In the genomic region with DNA sequence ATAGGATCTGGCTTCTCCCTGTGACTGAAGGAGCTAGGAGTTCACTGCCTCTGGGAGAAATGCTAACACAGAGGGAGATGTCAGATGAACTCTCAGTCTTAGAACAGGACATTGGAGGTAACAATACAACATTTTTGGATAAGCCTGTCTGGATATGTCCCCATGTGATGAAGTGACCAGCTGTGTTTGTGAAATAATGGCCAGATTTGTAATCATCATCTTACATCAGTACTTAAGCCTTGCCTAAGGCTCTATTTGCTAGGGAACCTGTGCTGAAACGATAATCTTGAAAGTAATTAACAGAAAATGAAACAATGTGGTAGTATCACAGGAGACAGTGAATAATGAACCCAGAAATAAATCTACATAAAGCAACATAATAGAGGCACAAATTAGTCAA, we compare ENCODE assay signal across 30 cellular contexts. TPM values are rescaled to one million over a fixed set of nuclear protein-coding genes. Genes with fewer than 3 reads are reported as not detected.
A peak's percentile ranks its signal among the peaks of the same experiment; 100 is the strongest.
DNase-seq lines count a peak whose midpoint lies in the region; ATAC-seq, FAIRE-seq and TF ChIP-seq lines count a peak whose summit lies in the region.
"Had no signal": no experiment of that assay in that cellular context is flagged by ENCODE, and none has a peak within 500 bp of the region (broad histone marks: within the 10 kb centered on the region; RNA-seq: fewer than 3 reads in every experiment).

No MANE protein-coding gene starts in this region.

- no peaks in the 10 kb centered on the region for H3K9me3 Mint-ChIP-seq in Caco-2 (ENCODE audit: unreplicated experiment)
- H3K9me3 Mint-ChIP-seq: activated CD4-positive, alpha-beta T cell treated with anti-CD3 and anti-CD28 coated beads, Interleukin-2, amount 10 ng/mL, durations not matched to agents 7 days and 5 days; activated T-cell treated with anti-CD3 and anti-CD28 coated beads, Interleukin-2, amount 50 U/mL, for 72 hours; stimulated activated naive B cell treated with anti-CD40 and anti-IgM and Interleukin-4, amounts not matched to agents 10 μg/mL and 1 μg/mL and 100 μg/mL, for 72 hours had no signal

- no peaks in the 10 kb centered on the region for H4K20me1 ChIP-seq in GM12878 (ENCODE audit: control insufficient read depth, insufficient read depth)
- H4K20me1 ChIP-seq: BLaER1 treated with 17β-estradiol and CSF1 and Interleukin-3, amounts not matched to agents 10 nM and 100 nM had no signal

- TF ChIP-seq RAD21 in GM12878 (IDR thresholded peaks at IDR 0.05; ENCODE audit: insufficient read depth, low read depth, low read length) = no peak

- 0% methylated on average over 1 of the region's 1 CpG for WGBS in GM12878 (ENCODE audit: insufficient coverage, insufficient replicate concordance, low lambda C conversion rate, missing lambda C conversion rate)

- H3K4me1 Mint-ChIP-seq in Caco-2 (ENCODE audit: low read depth, unreplicated experiment) = no peaks in the 10 kb centered on the region
- H3K4me1 Mint-ChIP-seq: activated CD4-positive, alpha-beta T cell treated with anti-CD3 and anti-CD28 coated beads, Interleukin-2, amount 10 ng/mL, durations not matched to agents 7 days and 5 days; stimulated activated naive B cell treated with anti-CD40 and anti-IgM and Interleukin-4, amounts not matched to agents 10 μg/mL and 1 μg/mL and 100 μg/mL, for 72 hours had no signal

- POLR2A ChIA-PET in GM12878 (lab: Charles Lee) (no interaction called here), Caco-2 (lab: Charles Lee) (no interaction called here)

- RAD21 ChIA-PET in GM12878 (lab: Charles Lee; ENCODE audit: unreplicated experiment) = no interaction called here

- H3K36me3 Mint-ChIP-seq in Caco-2 (ENCODE audit: insufficient read depth, unreplicated experiment) = no peaks in the 10 kb centered on the region
- H3K36me3 Mint-ChIP-seq: stimulated activated naive B cell treated with anti-CD40 and anti-IgM and Interleukin-4, amounts not matched to agents 10 μg/mL and 1 μg/mL and 100 μg/mL, for 72 hours had no signal

- no peak for TF ChIP-seq EP300 in GM12878 (IDR thresholded peaks at IDR 0.05; ENCODE audit: borderline replicate concordance in 1 of 2, control insufficient read depth in 1 of 2, low read depth in 2 of 2, low read length in 2 of 2)

- ATAC-seq in HG03354 (IDR thresholded peaks at IDR 0.05; ENCODE audit: poor library complexity, severe bottlenecking, unreplicated experiment) (peak; percentile 54), GM12878 (peak; percentile 58), HG03095 (IDR thresholded peaks at IDR 0.05; ENCODE audit: unreplicated experiment) (no peak)
- ATAC-seq: activated T-cell treated with anti-CD3 and anti-CD28 coated beads, Interleukin-2, amount 50 U/mL, for 72 hours; lower lobe of right lung; right cardiac atrium; stimulated activated naive B cell treated with anti-CD40 and anti-IgM and Interleukin-4, amounts not matched to agents 10 μg/mL and 1 μg/mL and 100 μg/mL, for 72 hours had no signal

- no peak overlapping the region for H2AFZ ChIP-seq in GM12878 (ENCODE audit: control insufficient read depth, low read depth, low read length)
- H2AFZ ChIP-seq: parathyroid adenoma had no signal

- no peak overlapping the region for H3K27ac Mint-ChIP-seq in Caco-2 (ENCODE audit: unreplicated experiment)
- H3K27ac Mint-ChIP-seq: activated CD4-positive, alpha-beta T cell treated with anti-CD3 and anti-CD28 coated beads, Interleukin-2, amount 10 ng/mL, durations not matched to agents 7 days and 5 days; activated T-cell treated with anti-CD3 and anti-CD28 coated beads, Interleukin-2, amount 50 U/mL, for 72 hours; stimulated activated naive B cell treated with anti-CD40 and anti-IgM and Interleukin-4, amounts not matched to agents 10 μg/mL and 1 μg/mL and 100 μg/mL, for 72 hours had no signal

- no peak overlapping the region for H3K27ac ChIP-seq in GM12878 (ENCODE audit: control insufficient read depth, insufficient read depth)
- H3K27ac ChIP-seq: BLaER1 treated with 17β-estradiol and CSF1 and Interleukin-3, amounts not matched to agents 10 nM and 100 nM; breast epithelium; colonic mucosa; esophagus squamous epithelium; lower lobe of right lung; parathyroid adenoma; SK-N-MC; uterus had no signal

- no peak overlapping the region for H3K4me3 Mint-ChIP-seq in Caco-2 (ENCODE audit: unreplicated experiment)
- H3K4me3 Mint-ChIP-seq: activated CD4-positive, alpha-beta T cell treated with anti-CD3 and anti-CD28 coated beads, Interleukin-2, amount 10 ng/mL, durations not matched to agents 7 days and 5 days; activated T-cell treated with anti-CD3 and anti-CD28 coated beads, Interleukin-2, amount 50 U/mL, for 72 hours; stimulated activated naive B cell treated with anti-CD40 and anti-IgM and Interleukin-4, amounts not matched to agents 10 μg/mL and 1 μg/mL and 100 μg/mL, for 72 hours had no signal

- TF ChIP-seq POLR2A in GM12878 (IDR thresholded peaks at IDR 0.05; ENCODE audit: low read depth, low read length) = no peak

- H3K4me2 ChIP-seq in GM12878 (ENCODE audit: control insufficient read depth, insufficient read depth) = no peak overlapping the region
- H3K4me2 ChIP-seq: BLaER1 treated with 17β-estradiol and CSF1 and Interleukin-3, amounts not matched to agents 10 nM and 100 nM had no signal

- CTCF ChIA-PET in GM12878 (lab: Yijun Ruan, JAX) (no interaction called here), Caco-2 (lab: Charles Lee) (no interaction called here)

- H3K9ac ChIP-seq in GM12878 (ENCODE audit: control insufficient read depth, insufficient read depth, low read length) = no peak overlapping the region
- H3K9ac ChIP-seq: BLaER1 treated with 17β-estradiol and CSF1 and Interleukin-3, amounts not matched to agents 10 nM and 100 nM; parathyroid adenoma had no signal

- in situ Hi-C loops in GM12878 (cut with MboI) = no loop called here

- SMC1A ChIA-PET in GM12878 (lab: Charles Lee; ENCODE audit: uncharacterized antibody, unreplicated experiment) = no interaction called here

- no peaks in the 10 kb centered on the region for H3K79me2 ChIP-seq in GM12878 (ENCODE audit: control insufficient read depth, insufficient read depth, low read length)
- H3K79me2 ChIP-seq: parathyroid adenoma had no signal

- no peaks in the 10 kb centered on the region for H3K27me3 ChIP-seq in GM12878 (replicated peaks in 1 of 2; ENCODE audit: control insufficient read depth in 2 of 2, insufficient read depth in 2 of 2, low read length in 1 of 2)
- no peaks in the 10 kb centered on the region for H3K27me3 ChIP-seq in Caco-2 (replicated peaks; ENCODE audit: control insufficient read depth, insufficient read depth, low read length)
- H3K27me3 ChIP-seq: BLaER1 treated with 17β-estradiol and CSF1 and Interleukin-3, amounts not matched to agents 10 nM and 100 nM; breast epithelium; colonic mucosa; esophagus squamous epithelium; uterus had no signal

- H3K36me3 ChIP-seq in GM12878 (ENCODE audit: control insufficient read depth in 2 of 2, insufficient read depth in 2 of 2, low read length in 1 of 2) (no peaks in the 10 kb centered on the region), Caco-2 (ENCODE audit: control insufficient read depth, insufficient read depth, low read length) (no peaks in the 10 kb centered on the region)
- H3K36me3 ChIP-seq: BLaER1 treated with 17β-estradiol and CSF1 and Interleukin-3, amounts not matched to agents 10 nM and 100 nM; breast epithelium; colonic mucosa; esophagus squamous epithelium; lower lobe of right lung; uterus had no signal

- TF ChIP-seq CTCF in GM12878 (IDR thresholded peaks at IDR 0.05 in 2 of 3, conservative IDR thresholded peaks at IDR 0.05 in 1 of 3; ENCODE audit: control insufficient read depth in 2 of 3, extremely low read depth in 1 of 3, insufficient read depth in 1 of 3, low read depth in 3 of 3, low read length in 3 of 3) (no peak), Caco-2 (IDR thresholded peaks at IDR 0.05; ENCODE audit: insufficient read depth in 1 of 2, low read depth in 1 of 2, low read length in 1 of 2, severe bottlenecking in 1 of 2, unreplicated experiment in 1 of 2) (no peak)

- H3K9me3 ChIP-seq in GM12878 (replicated peaks; ENCODE audit: control insufficient read depth, insufficient read depth, low read length) (no peaks in the 10 kb centered on the region), Caco-2 (no peaks in the 10 kb centered on the region)
- H3K9me3 ChIP-seq: colonic mucosa, lower lobe of right lung, uterus had no signal

- H3K27me3 Mint-ChIP-seq in Caco-2 (ENCODE audit: insufficient read depth, unreplicated experiment) = no peaks in the 10 kb centered on the region
- H3K27me3 Mint-ChIP-seq: activated CD4-positive, alpha-beta T cell treated with anti-CD3 and anti-CD28 coated beads, Interleukin-2, amount 10 ng/mL, durations not matched to agents 7 days and 5 days; stimulated activated naive B cell treated with anti-CD40 and anti-IgM and Interleukin-4, amounts not matched to agents 10 μg/mL and 1 μg/mL and 100 μg/mL, for 72 hours had no signal

- FAIRE-seq in GM18507 (lab: Jason Lieb, UNC) = peak; percentile 35
- FAIRE-seq in GM19239 (lab: Jason Lieb, UNC) = peak; percentile 64
- FAIRE-seq in GM12878 (lab: Jason Lieb, UNC) = no peak
- FAIRE-seq: keratinocyte had no signal

- H3K4me3 ChIP-seq in GM12878 (no peak overlapping the region), Caco-2 (ENCODE audit: low read depth, low read length) (no peak overlapping the region)
- H3K4me3 ChIP-seq: BLaER1 treated with 17β-estradiol and CSF1 and Interleukin-3, amounts not matched to agents 10 nM and 100 nM; breast epithelium; colonic mucosa; esophagus squamous epithelium; lower lobe of right lung; SK-N-MC; uterus had no signal

- DNase-seq in GM18507 (ENCODE audit: extremely low spot score, insufficient read length, low read depth) = no peak
- no peak for DNase-seq in GM19239 (ENCODE audit: insufficient read length, low spot score)
- no peak for DNase-seq in GM12878 (ENCODE audit: low read depth, low spot score)
- no peak for DNase-seq in stimulated activated naive CD4-positive, alpha-beta T cell (lab: John Stamatoyannopoulos, UW)
- no peak for DNase-seq in Caco-2
- no peak for DNase-seq in NCI-H1092 (lab: John Stamatoyannopoulos, UW)
- DNase-seq: activated CD4-positive, alpha-beta T cell treated with anti-CD3 and anti-CD28 coated beads, Interleukin-2, amount 10 ng/mL, durations not matched to agents 7 days and 5 days; activated naive CD4-positive, alpha-beta T cell treated with Interleukin-2 at 50 U/mL for 16 hours; activated T-cell treated with anti-CD3 and anti-CD28 coated beads, Interleukin-2, amount 50 U/mL, for 72 hours; amniotic stem cell; colonic mucosa; DND-41; esophagus squamous epithelium; IMR-90; lower lobe of right lung; NCI-H1436; NCI-H2107; NCI-H510A treated with DMSO at 0.1 percent for 48 hours; right cardiac atrium; RPMI8226; stimulated activated CD4-positive, alpha-beta T cell treated with anti-CD3 and anti-CD28 coated beads, Interleukin-4, amount 100 ng/mL, for 1 hour; stimulated activated naive B cell treated with anti-CD40 and anti-IgM and Interleukin-4, amounts not matched to agents 10 μg/mL and 1 μg/mL and 100 μg/mL, for 72 hours; uterus had no signal

- H3K4me1 ChIP-seq in GM12878 (ENCODE audit: control insufficient read depth, insufficient read depth, low read length) (no peaks in the 10 kb centered on the region), Caco-2 (no peaks in the 10 kb centered on the region)
- H3K4me1 ChIP-seq: breast epithelium, colonic mucosa, lower lobe of right lung, parathyroid adenoma, uterus had no signal

- no TSS peak for BruUV-seq in GM12878 (replicated peaks; lab: Mats Ljungman, UMichigan)
- BruUV-seq in Caco-2 (replicated peaks; lab: Mats Ljungman, UMichigan) = no TSS peak

- intact Hi-C loops in GM12878 (cut with micrococcal nuclease; ENCODE audit: unreplicated experiment) = no loop called here
- intact Hi-C loops in Caco-2 (cut with micrococcal nuclease; ENCODE audit: unreplicated experiment) = no loop called here

RNA-seq across cellular contexts. Expression of a gene that starts 56.2 kb away (rescaled TPM):
- total RNA-seq in GM12878 (2013; cell fraction: nucleolus; rRNA removed) = not detected in 2 replicates
- total RNA-seq in GM12878 (2014; rRNA removed) (not detected in 2 replicates), GM12878 (2014; rRNA removed; fragmentation: Illumina TruSeq; extraction: Trizol) (not detected in 2 replicates), GM12878 (2021) (not detected in 2 replicates), Caco-2 (2022) (7.3 and 7.9 TPM in 2 replicates)
- polyA plus RNA-seq in GM12878 (2011; ENCODE audit: low read depth) = not detected
- polyA plus RNA-seq in GM12878 (2011; rRNA removed) (0.01 TPM in 1 of 2 replicates, not detected in the other), GM12878 (2014; fragmentation: Illumina TruSeq; extraction: Trizol) (not detected in 2 replicates), GM12878 (2014; fragmentation: Nextera tagmentation; extraction: Ambion mirVana) (not detected), GM12878 (2014; rRNA removed) (not detected in 2 replicates), GM12878 (2016; fragmentation: Nextera tagmentation; extraction: Ambion mirVana) (not detected)
- polyA plus RNA-seq in GM12878 (2011; cell fraction: cytosol; rRNA removed) = not detected in 2 replicates
- not detected in 2 replicates for polyA plus RNA-seq in GM12878 (2011; cell fraction: nucleus; rRNA removed)
- polyA plus RNA-seq in GM12878 (2012) = not detected in 2 replicates
- polyA minus RNA-seq in GM12878 (2011; rRNA and poly(A)+ RNA removed) = not detected in 2 replicates
- polyA minus RNA-seq in GM12878 (2011; cell fraction: cytosol; rRNA and poly(A)+ RNA removed) = not detected in 2 replicates
- polyA minus RNA-seq in GM12878 (2011; cell fraction: nucleus; rRNA and poly(A)+ RNA removed) = not detected in 2 replicates
